In the genomic region with DNA sequence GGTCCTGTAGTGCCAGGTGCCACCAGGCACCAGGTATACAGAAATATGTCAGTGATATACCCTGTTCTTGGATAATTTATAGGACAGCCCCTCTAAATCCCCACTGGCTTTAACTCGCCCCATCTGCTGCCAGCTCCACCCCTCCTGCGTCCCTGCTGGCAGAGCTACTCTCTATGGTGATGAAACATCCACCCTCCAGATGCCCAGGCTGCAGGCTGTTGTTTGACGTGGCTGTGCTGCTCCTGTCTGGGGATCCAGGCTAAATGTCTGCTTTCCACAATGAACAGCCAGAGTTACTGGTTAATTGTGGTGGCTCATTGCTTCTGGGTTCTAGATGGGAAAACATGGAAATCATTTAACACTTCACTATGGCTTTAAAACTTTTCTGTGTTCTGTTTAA, we compare ENCODE assay signal across 27 cellular contexts. TPM values are rescaled to one million over a fixed set of nuclear protein-coding genes. Genes with fewer than 3 reads are reported as not detected.
A peak's percentile ranks its signal among the peaks of the same experiment; 100 is the strongest.
DNase-seq lines count a peak whose midpoint lies in the region; ATAC-seq, FAIRE-seq and TF ChIP-seq lines count a peak whose summit lies in the region.
"Had no signal": no experiment of that assay in that cellular context is flagged by ENCODE, and none has a peak within 500 bp of the region (broad histone marks: within the 10 kb centered on the region; RNA-seq: fewer than 3 reads in every experiment).

No MANE protein-coding gene starts in this region.

- H3K36me3 ChIP-seq in HUES6 (ENCODE audit: control insufficient read depth, insufficient read depth, low read length) (no peaks in the 10 kb centered on the region), astrocyte (ENCODE audit: insufficient read depth, low read length) (no peaks in the 10 kb centered on the region), right lobe of liver (no peaks in the 10 kb centered on the region)
- H3K36me3 ChIP-seq: uterus had no signal

- intact Hi-C loops in right lobe of liver (cut with DNase I) = no loop called here

- H3K27ac ChIP-seq in HUES6 (ENCODE audit: low read depth, low read length) (peak overlapping the region; percentile 1; the same call in 1 of the 2 replicates), astrocyte (ENCODE audit: low read depth, low read length) (no peak overlapping the region), right lobe of liver (no peak overlapping the region)

- no peaks in the 10 kb centered on the region for H3K27me3 ChIP-seq in HUES6 (ENCODE audit: control insufficient read depth, insufficient read depth, low read length)
- no peaks in the 10 kb centered on the region for H3K27me3 ChIP-seq in astrocyte (ENCODE audit: insufficient read depth, low read length)
- no peaks in the 10 kb centered on the region for H3K27me3 ChIP-seq in right lobe of liver
- H3K27me3 ChIP-seq: uterus had no signal

- H3K4me1 ChIP-seq in HUES6 (ENCODE audit: control insufficient read depth, insufficient read depth, low read length) (peaks cover 50% of the 10 kb centered on the region), astrocyte (ENCODE audit: insufficient read depth, low read length) (peaks cover 20% of the 10 kb centered on the region), right lobe of liver (no peaks in the 10 kb centered on the region)
- H3K4me1 ChIP-seq: uterus had no signal

- TF ChIP-seq POLR2A in right lobe of liver (IDR thresholded peaks at IDR 0.05) = no peak

- peak overlapping the region; percentile 77 for H3K27ac Mint-ChIP-seq in astrocyte (ENCODE audit: unreplicated experiment)
- no peak overlapping the region for H3K27ac Mint-ChIP-seq in natural killer cell treated with Interleukin-12 subunit alpha and Interleukin-12 subunit beta and Interleukin-15 and Interleukin-18, amount 100 ng/mL, for 72 hours
- H3K27ac Mint-ChIP-seq: activated naive CD4-positive, alpha-beta T cell treated with anti-CD3 and anti-CD28 coated beads, Interleukin-2, amount 50 U/mL, for 24 hours; dendritic cell treated with granulocyte-macrophage colony-stimulating factor and Interleukin-4, amounts not matched to agents 40 ng/mL and 50 ng/mL, for 4 days; mesothelial cell of epicardium; naive thymus-derived CD4-positive, alpha-beta T cell; stimulated activated naive B cell treated with anti-CD40 and anti-IgM and Interleukin-4, amounts not matched to agents 10 μg/mL and 1 μg/mL and 100 μg/mL, for 72 hours; T-helper 17 cell had no signal

- peaks cover 52% of the 10 kb centered on the region for H3K4me1 Mint-ChIP-seq in astrocyte (ENCODE audit: low read depth, unreplicated experiment)
- no peaks in the 10 kb centered on the region for H3K4me1 Mint-ChIP-seq in natural killer cell treated with Interleukin-12 subunit alpha and Interleukin-12 subunit beta and Interleukin-15 and Interleukin-18, amount 100 ng/mL, for 72 hours (ENCODE audit: low read depth in 2 of 2)
- H3K4me1 Mint-ChIP-seq: activated naive CD4-positive, alpha-beta T cell treated with anti-CD3 and anti-CD28 coated beads, Interleukin-2, amount 50 U/mL, for 24 hours; naive thymus-derived CD4-positive, alpha-beta T cell; stimulated activated naive B cell treated with anti-CD40 and anti-IgM and Interleukin-4, amounts not matched to agents 10 μg/mL and 1 μg/mL and 100 μg/mL, for 72 hours; T-helper 17 cell had no signal

- H3K36me3 Mint-ChIP-seq in astrocyte (ENCODE audit: low read depth, unreplicated experiment) = no peaks in the 10 kb centered on the region
- H3K36me3 Mint-ChIP-seq in natural killer cell treated with Interleukin-12 subunit alpha and Interleukin-12 subunit beta and Interleukin-15 and Interleukin-18, amount 100 ng/mL, for 72 hours = no peaks in the 10 kb centered on the region
- H3K36me3 Mint-ChIP-seq: activated naive CD4-positive, alpha-beta T cell treated with anti-CD3 and anti-CD28 coated beads, Interleukin-2, amount 50 U/mL, for 24 hours; mesothelial cell of epicardium; naive thymus-derived CD4-positive, alpha-beta T cell; stimulated activated naive B cell treated with anti-CD40 and anti-IgM and Interleukin-4, amounts not matched to agents 10 μg/mL and 1 μg/mL and 100 μg/mL, for 72 hours had no signal

- no peaks in the 10 kb centered on the region for H3K27me3 Mint-ChIP-seq in astrocyte (ENCODE audit: low read depth, unreplicated experiment)
- H3K27me3 Mint-ChIP-seq in natural killer cell treated with Interleukin-12 subunit alpha and Interleukin-12 subunit beta and Interleukin-15 and Interleukin-18, amount 100 ng/mL, for 72 hours = peaks cover 0 to 10% of the 10 kb centered on the region in 2 donors
- H3K27me3 Mint-ChIP-seq: activated naive CD4-positive, alpha-beta T cell treated with anti-CD3 and anti-CD28 coated beads, Interleukin-2, amount 50 U/mL, for 24 hours; dendritic cell treated with granulocyte-macrophage colony-stimulating factor and Interleukin-4, amounts not matched to agents 40 ng/mL and 50 ng/mL, for 4 days; T-helper 17 cell had no signal

- no peak for TF ChIP-seq CTCF in astrocyte (IDR thresholded peaks at IDR 0.05; ENCODE audit: insufficient read depth, low read depth, low read length)
- TF ChIP-seq CTCF in right lobe of liver (IDR thresholded peaks at IDR 0.05) = no peak

- H3K9me3 ChIP-seq in HUES6 (ENCODE audit: control insufficient read depth, insufficient read depth, low read depth, low read length) = peaks cover 3% of the 10 kb centered on the region; the same call in 1 of the 2 replicates
- H3K9me3 ChIP-seq in astrocyte (ENCODE audit: insufficient read depth, low read depth, low read length) = no peaks in the 10 kb centered on the region
- no peaks in the 10 kb centered on the region for H3K9me3 ChIP-seq in right lobe of liver
- H3K9me3 ChIP-seq: uterus had no signal

- FAIRE-seq in astrocyte (lab: Jason Lieb, UNC) = no peak
- FAIRE-seq: endometrium, K562 had no signal

- no peak overlapping the region for H3K4me3 ChIP-seq in HUES6 (ENCODE audit: low read depth, low read length)
- H3K4me3 ChIP-seq in astrocyte (ENCODE audit: insufficient read depth, low read depth, low read length) = no peak overlapping the region
- no peak overlapping the region for H3K4me3 ChIP-seq in right lobe of liver
- H3K4me3 ChIP-seq: K562, uterus had no signal

- no peak overlapping the region for H2AFZ ChIP-seq in astrocyte (ENCODE audit: low read depth, low read length)

- H3K4me2 ChIP-seq in astrocyte (ENCODE audit: low read length) = no peak overlapping the region

- no peak for ATAC-seq in GM21619 (IDR thresholded peaks at IDR 0.05; ENCODE audit: unreplicated experiment)
- ATAC-seq in natural killer cell treated with Interleukin-12 subunit alpha and Interleukin-12 subunit beta and Interleukin-15 and Interleukin-18, amount 100 ng/mL, for 72 hours = no peak
- ATAC-seq in right lobe of liver = no peak
- ATAC-seq: activated T-cell treated with anti-CD3 and anti-CD28 coated beads, Interleukin-2, amount 50 U/mL, for 4 hours; K562; naive thymus-derived CD4-positive, alpha-beta T cell; stimulated activated naive B cell treated with anti-CD40 and anti-IgM and Interleukin-4, amounts not matched to agents 10 μg/mL and 1 μg/mL and 100 μg/mL, for 72 hours; T-helper 17 cell had no signal

- no CpG with 5 or more reads among the region's 3 CpGs for WGBS in right lobe of liver (ENCODE audit: insufficient coverage, low coverage, low lambda C conversion rate, missing lambda C conversion rate)

- H4K20me1 ChIP-seq in astrocyte (ENCODE audit: insufficient read depth, low read length) = no peaks in the 10 kb centered on the region

- no peak overlapping the region for H3K4me3 Mint-ChIP-seq in astrocyte (ENCODE audit: unreplicated experiment)
- H3K4me3 Mint-ChIP-seq in natural killer cell treated with Interleukin-12 subunit alpha and Interleukin-12 subunit beta and Interleukin-15 and Interleukin-18, amount 100 ng/mL, for 72 hours = no peak overlapping the region
- H3K4me3 Mint-ChIP-seq: activated naive CD4-positive, alpha-beta T cell treated with anti-CD3 and anti-CD28 coated beads, Interleukin-2, amount 50 U/mL, for 24 hours; activated T-cell treated with anti-CD3 and anti-CD28 coated beads, Interleukin-2, amount 50 U/mL, for 4 hours; dendritic cell treated with granulocyte-macrophage colony-stimulating factor and Interleukin-4, amounts not matched to agents 40 ng/mL and 50 ng/mL, for 4 days; mesothelial cell of epicardium; naive thymus-derived CD4-positive, alpha-beta T cell; stimulated activated naive B cell treated with anti-CD40 and anti-IgM and Interleukin-4, amounts not matched to agents 10 μg/mL and 1 μg/mL and 100 μg/mL, for 72 hours; T-helper 17 cell had no signal

- no peaks in the 10 kb centered on the region for H3K79me2 ChIP-seq in astrocyte (ENCODE audit: insufficient read depth, low read length)

- DNase-seq in D341Med (ENCODE audit: low spot score) = peak; percentile 83
- DNase-seq in astrocyte (ENCODE audit: low read depth) = no peak
- peak; percentile 54 for DNase-seq in renal cortical epithelial cell (ENCODE audit: low read depth)
- DNase-seq in natural killer cell treated with Interleukin-12 subunit alpha and Interleukin-12 subunit beta and Interleukin-15 and Interleukin-18, amount 100 ng/mL, for 72 hours (ENCODE audit: low spot score) = no peak
- no peak for DNase-seq in right lobe of liver
- DNase-seq: activated CD4-positive, alpha-beta T cell treated with anti-CD3 and anti-CD28 coated beads for 48 hours; activated T-cell treated with anti-CD3 and anti-CD28 coated beads, Interleukin-2, amount 50 U/mL, for 4 hours; anterior cingulate cortex; caudate nucleus; head of caudate nucleus; naive thymus-derived CD4-positive, alpha-beta T cell; NCI-H1436 treated with DMSO at 0.1 percent for 48 hours; NCI-H526 treated with DMSO at 0.1 percent for 48 hours; RPMI8226; stimulated activated CD4-positive, alpha-beta T cell treated with anti-CD3 and anti-CD28 coated beads, Interleukin-12 subunit alpha, Interleukin-12 subunit beta, amount 100 ng/mL, for 4 hours; stimulated activated CD4-positive, alpha-beta T cell treated with anti-CD3 and anti-CD28 coated beads, Interleukin-4, amount 100 ng/mL, for 24 hours; stimulated activated naive B cell treated with anti-CD40 and anti-IgM and Interleukin-4, amounts not matched to agents 10 μg/mL and 1 μg/mL and 100 μg/mL, for 72 hours; T-helper 17 cell; uterus had no signal

- no peaks in the 10 kb centered on the region for H3K9me3 Mint-ChIP-seq in astrocyte (ENCODE audit: unreplicated experiment)
- no peaks in the 10 kb centered on the region for H3K9me3 Mint-ChIP-seq in natural killer cell treated with Interleukin-12 subunit alpha and Interleukin-12 subunit beta and Interleukin-15 and Interleukin-18, amount 100 ng/mL, for 72 hours
- H3K9me3 Mint-ChIP-seq: activated naive CD4-positive, alpha-beta T cell treated with anti-CD3 and anti-CD28 coated beads, Interleukin-2, amount 50 U/mL, for 24 hours; activated T-cell treated with anti-CD3 and anti-CD28 coated beads, Interleukin-2, amount 50 U/mL, for 4 hours; dendritic cell treated with granulocyte-macrophage colony-stimulating factor and Interleukin-4, amounts not matched to agents 40 ng/mL and 50 ng/mL, for 4 days; mesothelial cell of epicardium; naive thymus-derived CD4-positive, alpha-beta T cell; stimulated activated naive B cell treated with anti-CD40 and anti-IgM and Interleukin-4, amounts not matched to agents 10 μg/mL and 1 μg/mL and 100 μg/mL, for 72 hours had no signal

- no peak overlapping the region for H3K9ac ChIP-seq in HUES6 (ENCODE audit: low read length)
- no peak overlapping the region for H3K9ac ChIP-seq in astrocyte (ENCODE audit: low read length)

RNA-seq across cellular contexts. Expression of a gene that starts 12.9 kb away (rescaled TPM):
- total RNA-seq in astrocyte (13.0 and 14.8 TPM in 2 replicates), renal cortical epithelial cell (under 0.01 and 0.45 TPM in 2 replicates), right lobe of liver (1 to 10 TPM in 4 of 6 experiments, under 1 TPM in 2; 0.81 to 2.1 (median 1.3) TPM)
- total RNA-seq in natural killer cell treated with Interleukin-12 subunit alpha and Interleukin-12 subunit beta and Interleukin-15 and Interleukin-18, amount 100 ng/mL, for 72 hours = under 1 TPM; 0.07 to 0.67 TPM
- total RNA-seq: SK-MEL-5 had no signal

Comparison
In these comparisons a context has a peak if more than half of its experiments do, and no peak if none do; other contexts are left out.
1. DNase-seq: peak in D341Med (single experiment) and renal cortical epithelial cell (single experiment); none in astrocyte (single experiment), natural killer cell treated with Interleukin-12 subunit alpha and Interleukin-12 subunit beta and Interleukin-15 and Interleukin-18, amount 100 ng/mL, for 72 hours (single experiment) and right lobe of liver (0 of 3).